Comparison of ENCODE assay signal across 18 cellular contexts in genomic region chr10:124625831-124626238, GRCh38.
DNase-seq lines count a peak whose midpoint lies in the region; ATAC-seq and TF ChIP-seq lines count a peak whose summit lies in the region.
"Had no signal": no experiment of that assay in that cellular context is flagged by ENCODE, and none has a peak within 500 bp of the region (broad histone marks: within the 10 kb centered on the region; RNA-seq: fewer than 3 reads in every experiment).

No MANE protein-coding gene starts in this region.

- no peak overlapping the region for H2AFZ ChIP-seq in mammary epithelial cell (ENCODE audit: low read depth, low read length)

- H3K9me3 Mint-ChIP-seq in IgD-negative memory B cell: no peaks in the 10 kb centered on the region
- H3K9me3 Mint-ChIP-seq in activated naive CD8-positive, alpha-beta T cell treated with anti-CD3 and anti-CD28 coated beads for 36 hours: no peaks in the 10 kb centered on the region

- no peak overlapping the region for H3K9ac ChIP-seq in mammary epithelial cell (ENCODE audit: insufficient read depth, low read length)

- no peaks in the 10 kb centered on the region for H3K27me3 Mint-ChIP-seq in IgD-negative memory B cell
- H3K27me3 Mint-ChIP-seq in activated naive CD8-positive, alpha-beta T cell treated with anti-CD3 and anti-CD28 coated beads for 36 hours: no peaks in the 10 kb centered on the region

- peak; percentile 16 to 62 for ATAC-seq in right cardiac atrium

- TF ChIP-seq CTCF in mammary epithelial cell (conservative IDR thresholded peaks at IDR 0.05 in 1 of 2, IDR thresholded peaks at IDR 0.05 in 1 of 2; ENCODE audit: extremely low read depth in 1 of 2, insufficient read depth in 1 of 2, low read depth in 1 of 2, low read length in 2 of 2): no peak

- H3K4me1 ChIP-seq in mammary epithelial cell (ENCODE audit: insufficient read depth, low read length) (peaks cover 40% of the 10 kb centered on the region), right cardiac atrium (ENCODE audit: control insufficient read depth, insufficient read depth, low read length) (peaks cover 59% of the 10 kb centered on the region)

- peak overlapping the region in 2 of 4 donors; percentile 60 to 78 for H3K4me3 Mint-ChIP-seq in IgD-negative memory B cell
- no peak overlapping the region for H3K4me3 Mint-ChIP-seq in activated naive CD8-positive, alpha-beta T cell treated with anti-CD3 and anti-CD28 coated beads for 36 hours

- H3K27ac ChIP-seq in mammary epithelial cell (ENCODE audit: insufficient read depth, low read depth, low read length) (peak overlapping the region; percentile 57), right cardiac atrium (ENCODE audit: low read length) (peak overlapping the region; percentile 31), substantia nigra (ENCODE audit: low read depth, low read length, poor library complexity, severe bottlenecking) (peak overlapping the region; percentile 71)
- H3K27ac ChIP-seq: neutrophil had no signal

- H3K4me3 ChIP-seq in mammary epithelial cell (replicated peaks in 1 of 3; ENCODE audit: insufficient read depth in 1 of 3, low read depth in 2 of 3, low read length in 3 of 3): no peak overlapping the region
- no peak overlapping the region for H3K4me3 ChIP-seq in right cardiac atrium (ENCODE audit: low read length)
- H3K4me3 ChIP-seq: mucosa of descending colon had no signal

- peaks cover 30% of the 10 kb centered on the region for H3K79me2 ChIP-seq in mammary epithelial cell (ENCODE audit: insufficient read depth, low read length)

- CTCF ChIA-PET in mammary epithelial cell (lab: Charles Lee; ENCODE audit: low non-redundant PET): interaction anchor here (0.6 kb wide), 1 partner anchor 116 kb away, joined by 3 read pairs; no protein-coding TSS in a partner anchor

- intact Hi-C loops in mammary epithelial cell (cut with micrococcal nuclease): loop anchor here (5.0 kb wide), 1 partner anchor 84 kb away; no protein-coding TSS in a partner anchor
- intact Hi-C loops in right cardiac atrium (cut with DNase I): loop anchor here in 1 of 4 donors (5.0 kb wide), 1 partner anchor 61 kb away; no protein-coding TSS in a partner anchor

- 95% methylated on average over 11 of the region's 23 CpGs for WGBS in mammary epithelial cell (ENCODE audit: low coverage, missing lambda C conversion rate)
- WGBS in right cardiac atrium: 64% methylated on average over 23 of the region's 23 CpGs

- no TSS peak for BruUV-seq in mammary epithelial cell (replicated peaks; lab: Mats Ljungman, UMichigan)

- H3K27me3 ChIP-seq in mammary epithelial cell (ENCODE audit: insufficient read depth, low read length): no peaks in the 10 kb centered on the region
- no peaks in the 10 kb centered on the region for H3K27me3 ChIP-seq in right cardiac atrium (ENCODE audit: control insufficient read depth, insufficient read depth)
- H3K27me3 ChIP-seq: neutrophil had no signal

- no peaks in the 10 kb centered on the region for H3K36me3 ChIP-seq in mammary epithelial cell (ENCODE audit: insufficient read depth, low read length)

- no peaks in the 10 kb centered on the region for H4K20me1 ChIP-seq in mammary epithelial cell (ENCODE audit: insufficient read depth, low read length)

- dilution Hi-C loops in mammary epithelial cell (cut with HindIII; ENCODE audit: low sequenced_read_pairs): no loop called here

- peak overlapping the region; percentile 75 for H3K4me2 ChIP-seq in mammary epithelial cell (ENCODE audit: insufficient read depth, low read depth, low read length)

- peaks cover 51 to 62% (median 56%) of the 10 kb centered on the region in 3 donors for H3K4me1 Mint-ChIP-seq in IgD-negative memory B cell
- peaks cover 34% of the 10 kb centered on the region for H3K4me1 Mint-ChIP-seq in activated naive CD8-positive, alpha-beta T cell treated with anti-CD3 and anti-CD28 coated beads for 36 hours

- DNase-seq in mammary epithelial cell (no peak), right cardiac atrium (peak; percentile 64 to 88 (median 86)), substantia nigra (lab: John Stamatoyannopoulos, UW) (no peak), amniotic stem cell (lab: John Stamatoyannopoulos, UW) (no peak), NCI-H187 treated with DMSO at 0.1 percent for 48 hours (lab: John Stamatoyannopoulos, UW) (no peak)
- DNase-seq in activated naive CD8-positive, alpha-beta T cell treated with anti-CD3 and anti-CD28 coated beads for 36 hours: no peak
- no peak for DNase-seq in activated naive CD4-positive, alpha-beta T cell treated with Interleukin-2 at 50 U/mL for 16 hours
- DNase-seq: activated effector memory CD4-positive, alpha-beta T cell treated with Interleukin-2 at 50 U/mL for 16 hours; central memory CD4-positive, alpha-beta T cell; COR-L47; mucosa of descending colon; NCI-H2107; NCI-H526 treated with DMSO at 0.1 percent for 48 hours; stimulated activated CD4-positive, alpha-beta T cell treated with anti-CD3 and anti-CD28 coated beads, Interleukin-15, amount 100 ng/mL, for 24 hours; stimulated activated naive CD4-positive, alpha-beta T cell; T-helper 9 cell had no signal

- H3K9me3 ChIP-seq in mammary epithelial cell (replicated peaks; ENCODE audit: insufficient read depth, low read length): no peaks in the 10 kb centered on the region
- no peaks in the 10 kb centered on the region for H3K9me3 ChIP-seq in right cardiac atrium (ENCODE audit: control insufficient read depth, low read length)
- H3K9me3 ChIP-seq: mucosa of descending colon, neutrophil had no signal

- peaks cover 2% of the 10 kb centered on the region for H3K36me3 Mint-ChIP-seq in IgD-negative memory B cell
- no peaks in the 10 kb centered on the region for H3K36me3 Mint-ChIP-seq in activated naive CD8-positive, alpha-beta T cell treated with anti-CD3 and anti-CD28 coated beads for 36 hours

- in situ Hi-C loops in mammary epithelial cell (cut with MboI; ENCODE audit: low sequenced_read_pairs in 2 of 2): loop anchor here in 1 of 2 donors (25.0 kb wide), 1 partner anchor 111 kb away; the partner anchor contains the start of gene FAM53B

- peak overlapping the region; percentile 71 to 97 (median 94) for H3K27ac Mint-ChIP-seq in IgD-negative memory B cell
- H3K27ac Mint-ChIP-seq in activated naive CD8-positive, alpha-beta T cell treated with anti-CD3 and anti-CD28 coated beads for 36 hours: no peak overlapping the region

Comparison
In these comparisons a context has a peak if more than half of its experiments do, and no peak if none do; other contexts are left out.
1. DNase-seq: peak in right cardiac atrium (3 of 3); none in mammary epithelial cell (single experiment), substantia nigra (0 of 49), activated naive CD8-positive, alpha-beta T cell treated with anti-CD3 and anti-CD28 coated beads for 36 hours (single experiment), amniotic stem cell (single experiment), NCI-H187 treated with DMSO at 0.1 percent for 48 hours (single experiment) and activated naive CD4-positive, alpha-beta T cell treated with Interleukin-2 at 50 U/mL for 16 hours (single experiment).
2. Peak in every context shown above with its lines, with median percentiles within 50 percentile points of each other: H3K27ac ChIP-seq.